8 cellular contexts compared by ENCODE assay signal in genomic region chr18:2979871-2980606, GRCh38. TPM values are rescaled to one million over a fixed set of nuclear protein-coding genes. Genes with fewer than 3 reads are reported as not detected.
A peak's percentile ranks its signal among the peaks of the same experiment; 100 is the strongest.
DNase-seq lines count a peak whose midpoint lies in the region; ATAC-seq and TF ChIP-seq lines count a peak whose summit lies in the region.
"Had no signal": no experiment of that assay in that cellular context is flagged by ENCODE, and none has a peak within 500 bp of the region (broad histone marks: within the 10 kb centered on the region; RNA-seq: fewer than 3 reads in every experiment).

No MANE protein-coding gene starts in this region.

- CTCF ChIA-PET in PC-3 (lab: Charles Lee), result no interaction called here

- no peak overlapping the region for H2AFZ ChIP-seq in PC-3 (ENCODE audit: low read length)

- ATAC-seq in GM21447 (IDR thresholded peaks at IDR 0.05; ENCODE audit: unreplicated experiment) (peak; percentile 37), PC-3 (no peak)

- H2BK120ac ChIP-seq in mesendoderm (ENCODE audit: low read depth, low read length), result no peak overlapping the region

- H3K79me2 ChIP-seq in PC-3 (ENCODE audit: low read length), result peaks cover 44% of the 10 kb centered on the region
- peaks cover 2% of the 10 kb centered on the region for H3K79me2 ChIP-seq in mesendoderm (ENCODE audit: control insufficient read depth, insufficient read depth, low read length)

- H3K23ac ChIP-seq in mesendoderm (ENCODE audit: low read length), result no peak overlapping the region

- no peak overlapping the region for H3K4ac ChIP-seq in mesendoderm (ENCODE audit: low read depth, low read length)

- H3K79me1 ChIP-seq in mesendoderm (ENCODE audit: low read length), result peaks cover 6% of the 10 kb centered on the region

- H4K8ac ChIP-seq in mesendoderm (ENCODE audit: low read depth, low read length), result no peak overlapping the region

- H3K4me3 ChIP-seq in PC-3 (ENCODE audit: low read length) (no peak overlapping the region), fibroblast of mammary gland (ENCODE audit: control insufficient read depth, low read depth, low read length) (no peak overlapping the region), mesendoderm (ENCODE audit: low read length) (no peak overlapping the region)
- H3K4me3 ChIP-seq: lung had no signal

- H3K36me3 ChIP-seq in PC-3 (ENCODE audit: low read depth, low read length) (no peaks in the 10 kb centered on the region), mesendoderm (ENCODE audit: control insufficient read depth, insufficient read depth, low read length) (no peaks in the 10 kb centered on the region)

- DNase-seq in PC-3, result no peak
- peak; percentile 52 for DNase-seq in fibroblast of mammary gland (ENCODE audit: low read depth)
- DNase-seq in stimulated activated CD8-positive, alpha-beta memory T cell treated with anti-CD3 and anti-CD28 coated beads, Interleukin-4, amount 100 ng/mL, for 48 hours, result peak; percentile 69
- no peak for DNase-seq in SK-N-DZ (ENCODE audit: low spot score)
- no peak for DNase-seq in HPDE6-E6E7 (ENCODE audit: extremely low spot score)
- no peak for DNase-seq in mesendoderm

- H4K20me1 ChIP-seq in PC-3 (ENCODE audit: low read length), result no peaks in the 10 kb centered on the region

- no CpG with 5 or more reads among the region's 5 CpGs for WGBS in mesendoderm (ENCODE audit: extremely low coverage, insufficient coverage, low lambda C conversion rate)

- no peak overlapping the region for H3K18ac ChIP-seq in mesendoderm (ENCODE audit: low read length)

- no peaks in the 10 kb centered on the region for H3K9me3 ChIP-seq in PC-3 (ENCODE audit: low read length)

- H3F3A ChIP-seq in PC-3 (ENCODE audit: low read length, unreplicated experiment), result peaks cover 8% of the 10 kb centered on the region

- H3K9ac ChIP-seq in PC-3 (ENCODE audit: low read length), result no peak overlapping the region
- no peak overlapping the region for H3K9ac ChIP-seq in mesendoderm (ENCODE audit: low read length)

- TF ChIP-seq CTCF in PC-3 (conservative IDR thresholded peaks at IDR 0.05; ENCODE audit: low read depth, low read length), result no peak
- TF ChIP-seq CTCF in fibroblast of mammary gland (conservative IDR thresholded peaks at IDR 0.05; ENCODE audit: control insufficient read depth, insufficient read depth, low read depth, low read length), result no peak

- H2BK5ac ChIP-seq in mesendoderm (ENCODE audit: low read length), result no peak overlapping the region

- BruUV-seq in PC-3 (replicated peaks; lab: Mats Ljungman, UMichigan), result no TSS peak

- peak overlapping the region; percentile 79; the same call in 1 of the 2 replicates for H3K27ac ChIP-seq in PC-3 (ENCODE audit: low read length)
- no peak overlapping the region for H3K27ac ChIP-seq in mesendoderm (ENCODE audit: low read depth, low read length)

- POLR2A ChIA-PET in PC-3 (lab: Charles Lee; ENCODE audit: unreplicated experiment), result interaction anchor here (0.6 kb wide), 1 partner anchor 258 kb away, joined by 3 read pairs; no protein-coding TSS in a partner anchor

- no peak overlapping the region for H3K4me2 ChIP-seq in PC-3 (ENCODE audit: low read length)
- no peak overlapping the region for H3K4me2 ChIP-seq in mesendoderm (ENCODE audit: low read length)

- no peaks in the 10 kb centered on the region for H3K9me2 ChIP-seq in PC-3 (replicated peaks; ENCODE audit: low read length)

- H2AK5ac ChIP-seq in mesendoderm (ENCODE audit: low read length), result no peak overlapping the region

- no peak overlapping the region for H2BK15ac ChIP-seq in mesendoderm (replicated peaks; ENCODE audit: low read depth)

- peaks cover 42% of the 10 kb centered on the region for H3K4me1 ChIP-seq in PC-3 (ENCODE audit: insufficient read depth, low read length)
- no peaks in the 10 kb centered on the region for H3K4me1 ChIP-seq in mesendoderm (ENCODE audit: control insufficient read depth, low read depth, low read length)

- no peak overlapping the region for H3K56ac ChIP-seq in mesendoderm (ENCODE audit: low read length)

- intact Hi-C loops in PC-3 (cut with micrococcal nuclease), result loop anchor here (2.0 to 5.0 kb wide), 2 partner anchors 33 kb away; partner anchors contain the start of gene LPIN2

- H3K27me3 ChIP-seq in PC-3 (ENCODE audit: low read length) (no peaks in the 10 kb centered on the region), mesendoderm (ENCODE audit: insufficient read depth, low read length, poor library complexity) (no peaks in the 10 kb centered on the region)

- H4K5ac ChIP-seq in mesendoderm (ENCODE audit: low read length), result no peak overlapping the region

RNA-seq across cellular contexts. Expression of gene LPIN2, which starts 32.9 kb away (rescaled TPM):
- total RNA-seq in PC-3 (2014; rRNA removed), result 9.8 and 10.7 TPM in 2 replicates
- polyA plus RNA-seq in SK-N-DZ (2014; cell fraction: cytosol; rRNA removed), result 12.1 and 16.6 TPM in 2 replicates
- 15.4 and 16.2 TPM in 2 replicates for polyA plus RNA-seq in SK-N-DZ (2014; cell fraction: nucleus; rRNA removed)
- polyA plus RNA-seq in mesendoderm (2013, experiment 1 of 2), result 7.8 TPM
- 8.8 TPM for polyA plus RNA-seq in mesendoderm (2013, experiment 2 of 2)

Comparison
In these comparisons a context has a peak if more than half of its experiments do, and no peak if none do; other contexts are left out.
1. DNase-seq: peak in fibroblast of mammary gland (single experiment) and stimulated activated CD8-positive, alpha-beta memory T cell treated with anti-CD3 and anti-CD28 coated beads, Interleukin-4, amount 100 ng/mL, for 48 hours (single experiment); none in PC-3 (single experiment), SK-N-DZ (single experiment), HPDE6-E6E7 (single experiment) and mesendoderm (single experiment).